8 cellular contexts compared by ENCODE assay signal in genomic region chr19:57320180-57321084, GRCh38. TPM values are rescaled to one million over a fixed set of nuclear protein-coding genes. Genes with fewer than 3 reads are reported as not detected.
A peak's percentile ranks its signal among the peaks of the same experiment; 100 is the strongest.
DNase-seq lines count a peak whose midpoint lies in the region; ATAC-seq and TF ChIP-seq lines count a peak whose summit lies in the region.

TSS of gene ZNF543 (plus strand) at chr19:57320472. CDS start at chr19:57320854, 382 bp downstream.

- no peaks in the 10 kb centered on the region for H3K9me3 ChIP-seq in testis

- peak within 1 kb of the TSS; percentile 83 to 90 for H3K27ac ChIP-seq in testis

- peak within 1 kb of the TSS; percentile 93 for H3K27ac Mint-ChIP-seq in activated naive CD8-positive, alpha-beta T cell
- H3K27ac Mint-ChIP-seq in glutamatergic neuron (ENCODE audit: unreplicated experiment) = peak within 1 kb of the TSS; percentile 96

- H3K9me3 Mint-ChIP-seq in activated naive CD8-positive, alpha-beta T cell (ENCODE audit: low read depth) = peaks cover 28% of the 10 kb centered on the region
- peaks cover 7% of the 10 kb centered on the region for H3K9me3 Mint-ChIP-seq in glutamatergic neuron (ENCODE audit: unreplicated experiment)

- H3K4me3 Mint-ChIP-seq in activated naive CD8-positive, alpha-beta T cell = peak within 1 kb of the TSS; percentile 95
- peak within 1 kb of the TSS; percentile 99 for H3K4me3 Mint-ChIP-seq in glutamatergic neuron (ENCODE audit: unreplicated experiment)

- WGBS in testis, 2 donors = 1% methylated on average over 22 to 70 of the region's 71 CpGs

- peaks cover 26% of the 10 kb centered on the region for H3K4me1 Mint-ChIP-seq in activated naive CD8-positive, alpha-beta T cell (ENCODE audit: low read depth)
- peaks cover 5% of the 10 kb centered on the region for H3K4me1 Mint-ChIP-seq in glutamatergic neuron (ENCODE audit: low read depth, unreplicated experiment)

- H3K27me3 ChIP-seq in testis = no peaks in the 10 kb centered on the region

- peak; percentile 94 for ATAC-seq in HG02610 (IDR thresholded peaks at IDR 0.05; ENCODE audit: unreplicated experiment)
- peak; percentile 99 for ATAC-seq in SK-N-SH treated with all-trans-retinoic acid at 6 μM for 48 hours
- peak; percentile 99 for ATAC-seq in omental fat pad (ENCODE audit: low FRiP score)

- H3K36me3 Mint-ChIP-seq in activated naive CD8-positive, alpha-beta T cell = peaks cover 41% of the 10 kb centered on the region
- H3K36me3 Mint-ChIP-seq in glutamatergic neuron (ENCODE audit: unreplicated experiment) = no peaks in the 10 kb centered on the region

- TF ChIP-seq POLR2A in testis (IDR thresholded peaks at IDR 0.05) = no peak

- peak within 1 kb of the TSS; percentile 91 to 94 for H3K4me3 ChIP-seq in testis

- no peaks in the 10 kb centered on the region for H3K36me3 ChIP-seq in testis (ENCODE audit: low read depth, missing control alignments)

- H3K27me3 Mint-ChIP-seq in activated naive CD8-positive, alpha-beta T cell = peaks cover 18% of the 10 kb centered on the region
- H3K27me3 Mint-ChIP-seq in glutamatergic neuron (ENCODE audit: unreplicated experiment) = peaks cover 6% of the 10 kb centered on the region

- H3K4me1 ChIP-seq in testis = peaks cover 7% of the 10 kb centered on the region

- DNase-seq in GM10266 (ENCODE audit: extremely low spot score) = peak; percentile 96
- DNase-seq in NCI-H1092 treated with DMSO at 0.1 percent for 48 hours (lab: John Stamatoyannopoulos, UW) = peak; percentile 75
- peak; percentile 98 for DNase-seq in glutamatergic neuron
- DNase-seq in omental fat pad (ENCODE audit: low spot score) = peak; percentile 94
- peak; percentile 98 for DNase-seq in testis

- no peak for TF ChIP-seq CTCF in GM10266 (IDR thresholded peaks at IDR 0.05; ENCODE audit: control insufficient read depth, insufficient read depth, low read depth, missing control alignments)
- no peak for TF ChIP-seq CTCF in glutamatergic neuron (IDR thresholded peaks at IDR 0.05; ENCODE audit: partially characterized antibody, unreplicated experiment)
- no peak for TF ChIP-seq CTCF in omental fat pad (IDR thresholded peaks at IDR 0.05)
- TF ChIP-seq CTCF in testis (IDR thresholded peaks at IDR 0.05) = no peak

- intact Hi-C loops in testis (cut with DNase I; ENCODE audit: low total_unique reads) = no loop called here

TF ChIP-seq in SK-N-SH treated with all-trans-retinoic acid at 6 μM for 48 hours, 23 proteins besides CTCF, POLR2A, EP300 and RAD21:
- TF ChIP-seq ARNTL (CRISPR knock-in tag; IDR thresholded peaks at IDR 0.05; ENCODE audit: borderline replicate concordance, low read depth) (no peak), ZNF8 (CRISPR knock-in tag; IDR thresholded peaks at IDR 0.05) (no peak), PPARA (CRISPR knock-in tag; IDR thresholded peaks at IDR 0.05; ENCODE audit: borderline replicate concordance) (no peak), ZNF70 (CRISPR knock-in tag; IDR thresholded peaks at IDR 0.05) (no peak), ESRRG (CRISPR knock-in tag; IDR thresholded peaks at IDR 0.05) (no peak), CSDC2 (CRISPR knock-in tag; IDR thresholded peaks at IDR 0.05) (no peak), SNAI2 (CRISPR knock-in tag; IDR thresholded peaks at IDR 0.05) (no peak), TSHZ2 (CRISPR knock-in tag; IDR thresholded peaks at IDR 0.05) (no peak), ZFP3 (CRISPR knock-in tag; IDR thresholded peaks at IDR 0.05) (0 out of 2 replicates have a peak, but pooled peaks have one; percentile 10), POU6F1 (CRISPR knock-in tag; IDR thresholded peaks at IDR 0.05; ENCODE audit: borderline replicate concordance, low read depth) (no peak), ZNF565 (CRISPR knock-in tag; conservative IDR thresholded peaks at IDR 0.05; ENCODE audit: low read depth) (no peak), CREB5 (CRISPR knock-in tag; IDR thresholded peaks at IDR 0.05; ENCODE audit: low read depth) (peak; percentile 17; the same call in 1 of the 2 replicates)
TF ChIP-seq in SK-N-SH treated with all-trans-retinoic acid at 6 μM for 48 hours: peak in this region for 2.

RNA-seq across cellular contexts. Expression of gene ZNF543, which starts in this region (rescaled TPM):
- total RNA-seq in glutamatergic neuron (ENCODE audit: unreplicated experiment) (16.7 TPM), omental fat pad (1 to 10 TPM; 5.6 to 8.4 (median 7.3) TPM), testis (10 to 100 TPM; 11.3 to 12.3 TPM)
- polyA plus RNA-seq in testis (ENCODE audit: insufficient read depth, low read depth, low replicate concordance) = 4.7 TPM

Comparison
In these comparisons a context has a peak if more than half of its experiments do, and no peak if none do; other contexts are left out.
1. Peak in every context shown above with its lines: DNase-seq, ATAC-seq, H3K4me3 ChIP-seq and H3K27ac ChIP-seq.